In the genomic region with DNA sequence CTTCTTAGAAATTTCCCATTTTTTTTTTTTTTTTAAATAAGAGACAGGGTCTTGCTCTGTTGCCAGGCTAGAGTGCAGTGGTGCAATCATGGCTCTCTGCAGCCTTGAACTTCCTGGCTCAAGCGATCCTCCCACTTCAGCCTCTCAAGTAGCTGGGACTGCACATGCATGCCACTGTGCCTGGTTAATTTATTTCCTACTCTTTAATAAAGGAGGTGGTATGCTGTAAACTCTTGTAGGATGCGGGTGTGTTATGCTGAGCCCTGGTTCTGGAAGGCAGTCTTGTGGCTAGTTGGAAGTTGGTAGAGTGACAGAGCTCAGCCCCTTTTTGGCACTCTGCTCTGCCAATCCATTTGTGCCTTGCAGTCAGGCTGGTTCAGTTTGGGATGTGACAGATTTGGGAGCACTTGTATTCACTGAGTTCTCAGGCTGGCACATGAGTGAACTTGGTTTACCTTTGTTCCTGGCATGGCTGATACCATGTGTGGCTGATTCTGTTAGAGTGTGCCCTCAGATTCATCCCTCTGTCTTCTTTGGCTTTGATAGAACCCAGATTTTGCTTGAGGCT, we compare ENCODE assay signal across 7 cellular contexts. TPM values are rescaled to one million over a fixed set of nuclear protein-coding genes. Genes with fewer than 3 reads are reported as not detected.
DNase-seq lines count a peak whose midpoint lies in the region; ATAC-seq and TF ChIP-seq lines count a peak whose summit lies in the region.
"Not testable (repeated sequence)": the region's sequence is repeated elsewhere in the genome, so short reads cannot be mapped to it uniquely, and the experiment has no call there.

No MANE protein-coding gene starts in this region.

- H3K27ac ChIP-seq in OCI-LY1 (ENCODE audit: low read depth, low read length, poor library complexity, severe bottlenecking): peak overlapping the region; percentile 94
- H3K27ac ChIP-seq in left ventricle myocardium inferior (replicated peaks): peak overlapping the region; percentile 75
- not testable (repeated sequence) for H3K27ac ChIP-seq in lower lobe of right lung

- H3K27me3 ChIP-seq in OCI-LY1 (ENCODE audit: insufficient read depth, low read length); left ventricle myocardium inferior (ENCODE audit: low read depth); lower lobe of right lung (ENCODE audit: low read depth): not testable (repeated sequence)

- intact Hi-C loops in left ventricle myocardium inferior (cut with micrococcal nuclease); lower lobe of right lung (cut with DNase I); sciatic nerve (cut with DNase I): not testable (repeated sequence)

- not testable (repeated sequence) for H2AFZ ChIP-seq in OCI-LY1 (ENCODE audit: low read length)

- not testable (repeated sequence) for H3K9ac ChIP-seq in OCI-LY1 (ENCODE audit: low read length)

- not testable (repeated sequence) for H3K9me2 ChIP-seq in OCI-LY1 (ENCODE audit: low read depth, low read length)

- not testable (repeated sequence) for H3K79me2 ChIP-seq in OCI-LY1 (ENCODE audit: insufficient read depth, low read length)

- DNase-seq in EH (ENCODE audit: low read depth): peak; percentile 4
- DNase-seq in astrocyte of the hippocampus (ENCODE audit: low read depth, low spot score): peak; percentile 52
- peak; percentile 56 for DNase-seq in fibroblast of the aortic adventitia (ENCODE audit: low read depth)
- peak; percentile 47 for DNase-seq in left ventricle myocardium inferior
- not testable (repeated sequence) for DNase-seq in lower lobe of right lung; sciatic nerve (ENCODE audit: low spot score)

- not testable (repeated sequence) for H4K20me1 ChIP-seq in OCI-LY1 (ENCODE audit: insufficient read depth, low read length)

- H3F3A ChIP-seq in OCI-LY1 (ENCODE audit: insufficient read depth, low read length): not testable (repeated sequence)

- H3K9me3 ChIP-seq in OCI-LY1 (ENCODE audit: low read length); left ventricle myocardium inferior (replicated peaks); lower lobe of right lung: not testable (repeated sequence)

- H3K4me1 ChIP-seq in OCI-LY1 (ENCODE audit: insufficient read depth, low read length, severe bottlenecking) (peaks cover 43% of the 10 kb centered on the region), left ventricle myocardium inferior (peaks cover 27% of the 10 kb centered on the region)
- not testable (repeated sequence) for H3K4me1 ChIP-seq in lower lobe of right lung

- not testable (repeated sequence) for H3K36me3 ChIP-seq in OCI-LY1 (ENCODE audit: insufficient read depth, low read length); left ventricle myocardium inferior; lower lobe of right lung

- TF ChIP-seq CTCF in OCI-LY1 (IDR thresholded peaks at IDR 0.05; ENCODE audit: low read length); fibroblast of the aortic adventitia (IDR thresholded peaks at IDR 0.05; ENCODE audit: insufficient read depth, low read length); left ventricle myocardium inferior (IDR thresholded peaks at IDR 0.05; ENCODE audit: borderline replicate concordance); lower lobe of right lung (IDR thresholded peaks at IDR 0.05): not testable (repeated sequence)

- H3K4me3 ChIP-seq in OCI-LY1 (ENCODE audit: low read depth, low read length, poor library complexity, severe bottlenecking); fibroblast of the aortic adventitia (ENCODE audit: low read depth, low read length); left ventricle myocardium inferior; lower lobe of right lung: not testable (repeated sequence)

- not testable (repeated sequence) for H3K4me2 ChIP-seq in OCI-LY1 (ENCODE audit: low read length)

- ATAC-seq in lower lobe of right lung (peak; percentile 46 to 50), sciatic nerve (peak; percentile 13)

RNA-seq across cellular contexts. Expression of a gene that starts 58.3 kb away (rescaled TPM):
- total RNA-seq in fibroblast of the aortic adventitia (ENCODE audit: low replicate concordance): 3.7 TPM in 1 of 2 replicates, not detected in the other
- total RNA-seq in left ventricle myocardium inferior: 0.69 TPM
- 1.6 TPM for total RNA-seq in lower lobe of right lung
- 2.5 TPM for total RNA-seq in sciatic nerve
